Comparison of ENCODE assay signal across 1 cellular context in genomic region chr10:43323245-43323644, GRCh38.
TF ChIP-seq lines count a peak whose summit lies in the region.

No MANE protein-coding gene starts in this region.

TF ChIP-seq in HCT116, 20 proteins besides CTCF, POLR2A, EP300 and RAD21 (continued from another document):
- TF ChIP-seq REST (IDR thresholded peaks at IDR 0.05; ENCODE audit: low read depth), result no peak
- no peak for TF ChIP-seq EGR1 (IDR thresholded peaks at IDR 0.05; ENCODE audit: low read depth)
